In genomic region chr5:139426222-139426885, GRCh38 we compare ENCODE assay signal across 1 cellular context.
TF ChIP-seq lines count a peak whose summit lies in the region.

No MANE protein-coding gene starts in this region.

TF ChIP-seq in SK-N-SH, 30 proteins besides CTCF, POLR2A, EP300 and RAD21:
- TF ChIP-seq NRF1 (IDR thresholded peaks at IDR 0.05; ENCODE audit: low read depth, low read length) (no peak), TCF12 (IDR thresholded peaks at IDR 0.05) (peak; percentile 42; the same call in 1 of the 2 replicates), IRF3 (IDR thresholded peaks at IDR 0.05; ENCODE audit: low read depth, low read length) (no peak), JUND (IDR thresholded peaks at IDR 0.05) (peak; percentile 11; the same call in 1 of the 2 replicates), REST (IDR thresholded peaks at IDR 0.05; ENCODE audit: low read depth, low read length) (no peak), FOSL2 (IDR thresholded peaks at IDR 0.05; ENCODE audit: borderline replicate concordance, low read depth) (no peak), RXRA (IDR thresholded peaks at IDR 0.05; ENCODE audit: borderline replicate concordance, low read depth) (no peak), MAX (IDR thresholded peaks at IDR 0.05; ENCODE audit: low read depth) (peak; percentile 33; the same call in 1 of the 2 replicates), GABPA (IDR thresholded peaks at IDR 0.05; ENCODE audit: low read depth) (no peak), SMC3 (IDR thresholded peaks at IDR 0.05; ENCODE audit: low read depth, low read length) (no peak), USF2 (IDR thresholded peaks at IDR 0.05; ENCODE audit: borderline replicate concordance, low read depth, low read length) (no peak), GATA2 (CRISPR knock-in tag; IDR thresholded peaks at IDR 0.05) (no peak), ELF1 (IDR thresholded peaks at IDR 0.05) (no peak), NFIC (IDR thresholded peaks at IDR 0.05; ENCODE audit: borderline replicate concordance) (peak; percentile 21; the same call in 1 of the 2 replicates), USF1 (IDR thresholded peaks at IDR 0.05; ENCODE audit: borderline replicate concordance, low read depth) (no peak)
